Comparison of ENCODE assay signal across 18 cellular contexts in the genomic region with DNA sequence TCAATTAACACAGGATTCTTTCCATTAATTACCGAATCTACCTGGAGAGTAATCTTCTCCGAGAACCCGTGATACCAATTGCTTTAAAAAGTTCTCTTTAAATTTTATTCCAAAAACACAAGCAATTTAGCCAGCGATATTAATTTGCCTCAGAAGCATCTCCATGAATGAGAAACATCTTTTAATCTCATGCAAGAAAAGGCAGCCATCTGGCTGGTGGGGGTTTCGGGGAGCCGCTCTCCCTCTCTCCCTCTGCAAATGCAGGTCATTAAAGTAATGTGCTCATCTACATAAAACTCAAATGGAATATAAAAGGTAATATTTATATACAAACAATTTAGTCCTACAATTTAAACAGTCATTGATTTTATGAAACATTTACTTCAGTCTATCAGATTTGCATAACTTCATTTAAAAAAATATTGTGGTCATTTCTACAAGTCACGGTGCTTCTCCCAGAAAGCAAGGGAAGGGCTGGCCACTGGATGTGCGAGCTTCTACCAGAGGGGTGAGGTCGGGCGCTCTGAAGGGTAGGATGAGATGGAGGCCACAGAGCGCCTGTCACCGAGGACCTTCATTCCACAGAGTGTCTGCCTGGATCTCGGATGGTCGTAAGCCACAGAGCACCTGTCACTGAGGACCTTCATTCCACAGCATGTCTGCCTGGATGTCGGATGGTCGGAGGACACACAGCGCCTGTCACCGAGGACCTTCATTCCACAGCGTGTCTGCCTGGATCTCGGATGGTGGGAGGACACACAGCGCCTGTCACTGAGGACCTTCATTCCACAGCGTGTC.
A peak's percentile ranks its signal among the peaks of the same experiment; 100 is the strongest.
DNase-seq lines count a peak whose midpoint lies in the region; TF ChIP-seq lines count a peak whose summit lies in the region.
"Had no signal": no experiment of that assay in that cellular context is flagged by ENCODE, and none has a peak within 500 bp of the region (broad histone marks: within the 10 kb centered on the region; RNA-seq: fewer than 3 reads in every experiment).

No MANE protein-coding gene starts in this region.

- 83% methylated on average over 17 of the region's 22 CpGs for WGBS in suprapubic skin

- H3K4me2 ChIP-seq in Karpas-422 (ENCODE audit: low read depth, low read length, poor library complexity, severe bottlenecking), result no peak overlapping the region

- TF ChIP-seq POLR2A in suprapubic skin (IDR thresholded peaks at IDR 0.05), result no peak

- no peaks in the 10 kb centered on the region for H3K36me3 ChIP-seq in suprapubic skin
- no peaks in the 10 kb centered on the region for H3K36me3 ChIP-seq in Karpas-422 (ENCODE audit: insufficient read depth, low read length)
- H3K36me3 ChIP-seq: SJSA1 had no signal

- H2AFZ ChIP-seq in Karpas-422 (ENCODE audit: low read length), result no peak overlapping the region

- H3K4me1 ChIP-seq in suprapubic skin, result no peaks in the 10 kb centered on the region
- H3K4me1 ChIP-seq in Karpas-422 (ENCODE audit: low read length), result peaks cover 8% of the 10 kb centered on the region
- H3K4me1 ChIP-seq: SJSA1 had no signal

- no peaks in the 10 kb centered on the region for H3K9me3 ChIP-seq in suprapubic skin
- H3K9me3 ChIP-seq in Karpas-422 (ENCODE audit: low read length), result no peaks in the 10 kb centered on the region
- H3K9me3 ChIP-seq: SJSA1 had no signal

- H3K27me3 ChIP-seq in layer of hippocampus (ENCODE audit: control insufficient read depth, insufficient read depth, low read length) (no peaks in the 10 kb centered on the region), suprapubic skin (peaks cover 6% of the 10 kb centered on the region), Karpas-422 (ENCODE audit: low read length) (no peaks in the 10 kb centered on the region)

- H3K79me2 ChIP-seq in Karpas-422 (ENCODE audit: low read length), result no peaks in the 10 kb centered on the region

- H3K9ac ChIP-seq in Karpas-422 (ENCODE audit: low read length), result no peak overlapping the region

- TF ChIP-seq CTCF in suprapubic skin (IDR thresholded peaks at IDR 0.05), result no peak

- H3K27ac ChIP-seq in caudate nucleus (ENCODE audit: low read depth, low read length) (peak overlapping the region; percentile 99), layer of hippocampus (ENCODE audit: low read depth, low read length) (peak overlapping the region; percentile 100), suprapubic skin (no peak overlapping the region), Karpas-422 (ENCODE audit: low read length) (no peak overlapping the region)
- H3K27ac ChIP-seq: SJSA1 had no signal

- H3K4me3 ChIP-seq in suprapubic skin (no peak overlapping the region), Karpas-422 (ENCODE audit: low read length) (no peak overlapping the region)
- H3K4me3 ChIP-seq: GM12878, K562, SJSA1 had no signal

- TF ChIP-seq EP300 in suprapubic skin (IDR thresholded peaks at IDR 0.05), result no peak

- H4K20me1 ChIP-seq in Karpas-422 (ENCODE audit: insufficient read depth, low read depth, low read length), result no peaks in the 10 kb centered on the region

- H3K9me2 ChIP-seq in Karpas-422 (replicated peaks; ENCODE audit: insufficient read depth, low read length), result no peaks in the 10 kb centered on the region

- DNase-seq in NCI-H1694 treated with DMSO at 0.1 percent for 48 hours (lab: John Stamatoyannopoulos, UW), result peak; percentile 6
- DNase-seq in NCI-H1694 (lab: John Stamatoyannopoulos, UW), result no peak
- no peak for DNase-seq in caudate nucleus (lab: John Stamatoyannopoulos, UW)
- DNase-seq in suprapubic skin (ENCODE audit: low spot score in 2 of 2), result peak; percentile 37 to 64
- no peak for DNase-seq in NCI-H1417 (lab: John Stamatoyannopoulos, UW)
- DNase-seq in Karpas-422, result no peak
- no peak for DNase-seq in hippocampal formation (lab: John Stamatoyannopoulos, UW)
- DNase-seq: 8988T, COR-L47, EL, GOT3, MV-4-11, NCI-H1930, NCI-H446 had no signal

Comparison
In these comparisons a context has a peak if more than half of its experiments do, and no peak if none do; other contexts are left out.
1. DNase-seq: peak in NCI-H1694 treated with DMSO at 0.1 percent for 48 hours (single experiment) and suprapubic skin (2 of 2); none in NCI-H1694 (single experiment), caudate nucleus (0 of 61), NCI-H1417 (0 of 3), Karpas-422 (single experiment) and hippocampal formation (0 of 2).
2. H3K27ac ChIP-seq: peak in caudate nucleus (single experiment) and layer of hippocampus (single experiment); none in suprapubic skin (single experiment) and Karpas-422 (single experiment).